ENCODE assay signal across 8 cellular contexts in genomic region chr19:7919681-7920519, GRCh38. TPM values are rescaled to one million over a fixed set of nuclear protein-coding genes. Genes with fewer than 3 reads are reported as not detected.
DNase-seq lines count a peak whose midpoint lies in the region; ATAC-seq lines count a peak whose summit lies in the region.

TSS of gene SNAPC2 (plus strand) at chr19:7920338. CDS start at chr19:7920367, 29 bp downstream.

- no peaks in the 10 kb centered on the region for H3K9me3 Mint-ChIP-seq in activated T-helper 1 cell treated with anti-CD3 and anti-CD28 coated beads, Interleukin-12 subunit alpha, Interleukin-12 subunit beta, Interleukin-2, Interleukin-4 antibody, amounts not matched to agents 30 ng/mL and 10 ng/mL and 1 ng/mL, durations not matched to agents 14 hours and 24 hours and 36 hours
- peaks cover 0 to 2% (median 0%) of the 10 kb centered on the region in 9 donors for H3K9me3 Mint-ChIP-seq in naive thymus-derived CD8-positive, alpha-beta T cell
- no peaks in the 10 kb centered on the region for H3K9me3 Mint-ChIP-seq in stimulated activated naive B cell treated with anti-CD40 and anti-IgM and Interleukin-4, amounts not matched to agents 10 μg/mL and 1 μg/mL and 100 μg/mL, for 72 hours

- peak within 1 kb of the TSS; percentile 86 for H3K4me3 Mint-ChIP-seq in activated T-helper 1 cell treated with anti-CD3 and anti-CD28 coated beads, Interleukin-12 subunit alpha, Interleukin-12 subunit beta, Interleukin-2, Interleukin-4 antibody, amounts not matched to agents 30 ng/mL and 10 ng/mL and 1 ng/mL, durations not matched to agents 14 hours and 24 hours and 36 hours
- peak within 1 kb of the TSS; percentile 84 to 95 (median 92) for H3K4me3 Mint-ChIP-seq in naive thymus-derived CD8-positive, alpha-beta T cell
- peak within 1 kb of the TSS; percentile 87 to 89 for H3K4me3 Mint-ChIP-seq in stimulated activated naive B cell treated with anti-CD40 and anti-IgM and Interleukin-4, amounts not matched to agents 10 μg/mL and 1 μg/mL and 100 μg/mL, for 72 hours

- DNase-seq in DMS53 treated with DMSO at 0.1 percent for 48 hours (lab: John Stamatoyannopoulos, UW; ENCODE audit: unreplicated experiment) (peak; percentile 70), Kasumi-1 (lab: John Stamatoyannopoulos, UW) (peak; percentile 83 to 85), RPMI7951 (ENCODE audit: low read depth) (peak; percentile 91), fibroblast of gingiva (ENCODE audit: low read depth) (peak; percentile 96)
- DNase-seq in activated T-helper 1 cell treated with anti-CD3 and anti-CD28 coated beads, Interleukin-12 subunit alpha, Interleukin-12 subunit beta, Interleukin-2, Interleukin-4 antibody, amounts not matched to agents 30 ng/mL and 10 ng/mL and 1 ng/mL, durations not matched to agents 14 hours and 24 hours and 36 hours (ENCODE audit: low spot score): peak; percentile 96
- DNase-seq in naive thymus-derived CD8-positive, alpha-beta T cell: peak; percentile 92 to 100 (median 97)
- DNase-seq in stimulated activated naive B cell treated with anti-CD40 and anti-IgM and Interleukin-4, amounts not matched to agents 10 μg/mL and 1 μg/mL and 100 μg/mL, for 72 hours: peak; percentile 97

- peak; percentile 48 for ATAC-seq in GM21737 (IDR thresholded peaks at IDR 0.05; ENCODE audit: unreplicated experiment)
- peak; percentile 70 to 73 for ATAC-seq in naive thymus-derived CD8-positive, alpha-beta T cell
- ATAC-seq in stimulated activated naive B cell treated with anti-CD40 and anti-IgM and Interleukin-4, amounts not matched to agents 10 μg/mL and 1 μg/mL and 100 μg/mL, for 72 hours (replicated peaks): peak; percentile 75 to 78

- peaks cover 2% of the 10 kb centered on the region for H3K36me3 Mint-ChIP-seq in activated T-helper 1 cell treated with anti-CD3 and anti-CD28 coated beads, Interleukin-12 subunit alpha, Interleukin-12 subunit beta, Interleukin-2, Interleukin-4 antibody, amounts not matched to agents 30 ng/mL and 10 ng/mL and 1 ng/mL, durations not matched to agents 14 hours and 24 hours and 36 hours (ENCODE audit: low read depth)
- H3K36me3 Mint-ChIP-seq in naive thymus-derived CD8-positive, alpha-beta T cell: peaks cover 0 to 14% (median 0%) of the 10 kb centered on the region in 3 donors
- peaks cover 10 to 18% of the 10 kb centered on the region in 2 donors for H3K36me3 Mint-ChIP-seq in stimulated activated naive B cell treated with anti-CD40 and anti-IgM and Interleukin-4, amounts not matched to agents 10 μg/mL and 1 μg/mL and 100 μg/mL, for 72 hours

- intact Hi-C loops in activated T-helper 1 cell treated with anti-CD3 and anti-CD28 coated beads, Interleukin-12 subunit alpha, Interleukin-12 subunit beta, Interleukin-2, Interleukin-4 antibody, amounts not matched to agents 30 ng/mL and 10 ng/mL and 1 ng/mL, durations not matched to agents 14 hours and 24 hours and 36 hours (cut with micrococcal nuclease): loop anchor here (1.0 to 2.0 kb wide), 8 partner anchors 17 to 723 kb away; partner anchors contain the start of genes MAP2K7, STXBP2 and TIMM44

- H3K4me1 Mint-ChIP-seq in activated T-helper 1 cell treated with anti-CD3 and anti-CD28 coated beads, Interleukin-12 subunit alpha, Interleukin-12 subunit beta, Interleukin-2, Interleukin-4 antibody, amounts not matched to agents 30 ng/mL and 10 ng/mL and 1 ng/mL, durations not matched to agents 14 hours and 24 hours and 36 hours (ENCODE audit: low read depth): peaks cover 22% of the 10 kb centered on the region
- peaks cover 19 to 50% (median 47%) of the 10 kb centered on the region in 4 donors for H3K4me1 Mint-ChIP-seq in naive thymus-derived CD8-positive, alpha-beta T cell
- peaks cover 34 to 62% of the 10 kb centered on the region in 2 donors for H3K4me1 Mint-ChIP-seq in stimulated activated naive B cell treated with anti-CD40 and anti-IgM and Interleukin-4, amounts not matched to agents 10 μg/mL and 1 μg/mL and 100 μg/mL, for 72 hours

- peak within 1 kb of the TSS; percentile 93 for H3K27ac Mint-ChIP-seq in activated T-helper 1 cell treated with anti-CD3 and anti-CD28 coated beads, Interleukin-12 subunit alpha, Interleukin-12 subunit beta, Interleukin-2, Interleukin-4 antibody, amounts not matched to agents 30 ng/mL and 10 ng/mL and 1 ng/mL, durations not matched to agents 14 hours and 24 hours and 36 hours
- peak within 1 kb of the TSS; percentile 41 to 97 (median 92) for H3K27ac Mint-ChIP-seq in naive thymus-derived CD8-positive, alpha-beta T cell
- H3K27ac Mint-ChIP-seq in stimulated activated naive B cell treated with anti-CD40 and anti-IgM and Interleukin-4, amounts not matched to agents 10 μg/mL and 1 μg/mL and 100 μg/mL, for 72 hours: peak within 1 kb of the TSS; percentile 87

- POLR2A ChIA-PET in naive thymus-derived CD8-positive, alpha-beta T cell (lab: Charles Lee): interaction anchor here (0.7 to 7.5 kb wide), 21 partner anchors 9 to 571 kb away, joined by 3 to 69 read pairs (median 4); partner anchors contain the start of genes ARHGEF18, ELAVL1, MAP2K7 and NDUFA7

- peaks cover 18% of the 10 kb centered on the region for H3K27me3 Mint-ChIP-seq in activated T-helper 1 cell treated with anti-CD3 and anti-CD28 coated beads, Interleukin-12 subunit alpha, Interleukin-12 subunit beta, Interleukin-2, Interleukin-4 antibody, amounts not matched to agents 30 ng/mL and 10 ng/mL and 1 ng/mL, durations not matched to agents 14 hours and 24 hours and 36 hours (ENCODE audit: insufficient read depth)
- peaks cover 11 to 33% (median 18%) of the 10 kb centered on the region in 5 donors for H3K27me3 Mint-ChIP-seq in naive thymus-derived CD8-positive, alpha-beta T cell
- peaks cover 30 to 53% of the 10 kb centered on the region in 2 donors for H3K27me3 Mint-ChIP-seq in stimulated activated naive B cell treated with anti-CD40 and anti-IgM and Interleukin-4, amounts not matched to agents 10 μg/mL and 1 μg/mL and 100 μg/mL, for 72 hours

RNA-seq across cellular contexts. Expression of gene SNAPC2, which starts in this region (rescaled TPM):
- 27.1 and 27.5 TPM in 2 replicates for total RNA-seq in RPMI7951 (2014; rRNA removed; shearing (Covaris generic))
- 21.3 and 22.4 TPM in 2 replicates for total RNA-seq in activated T-helper 1 cell treated with anti-CD3 and anti-CD28 coated beads, Interleukin-12 subunit alpha, Interleukin-12 subunit beta, Interleukin-2, Interleukin-4 antibody, amounts not matched to agents 30 ng/mL and 10 ng/mL and 1 ng/mL, durations not matched to agents 14 hours and 24 hours and 36 hours
- 10 to 100 TPM; 14.3 to 14.8 TPM for total RNA-seq in naive thymus-derived CD8-positive, alpha-beta T cell
- 10 to 100 TPM; 11.4 to 19.9 (median 12.8) TPM for polyA plus RNA-seq in naive thymus-derived CD8-positive, alpha-beta T cell

Comparison
In these comparisons a context has a peak if more than half of its experiments do, and no peak if none do; other contexts are left out.
1. Peak in every context shown above with its lines: DNase-seq and ATAC-seq.